14 cellular contexts compared by ENCODE assay signal in the genomic region with DNA sequence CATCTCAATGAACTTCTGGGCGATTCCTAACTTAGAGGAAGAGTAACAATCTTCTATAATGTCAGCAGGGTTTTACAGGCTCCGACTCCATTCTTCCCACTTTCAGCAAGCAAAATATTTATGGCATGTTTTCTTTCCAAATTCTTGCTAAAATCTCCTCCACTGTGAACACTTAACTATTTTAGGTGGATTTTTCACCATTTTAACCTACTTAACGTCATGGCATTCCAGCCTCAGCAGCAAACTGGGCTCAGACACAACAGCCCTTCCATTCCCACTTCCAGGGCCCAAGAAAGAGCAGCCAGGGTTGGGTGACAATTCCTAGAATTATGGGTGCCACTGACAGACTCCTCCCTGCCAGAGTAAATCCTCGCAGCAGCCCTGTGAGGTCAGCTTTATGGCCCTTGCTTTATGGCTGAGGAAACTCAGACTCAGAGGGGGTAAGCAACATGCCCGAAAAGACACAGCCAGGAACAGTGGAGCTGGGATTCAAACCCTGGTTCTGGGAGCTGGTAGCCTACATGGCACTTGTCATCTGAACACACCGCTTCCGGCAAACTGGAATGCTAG.
A peak's percentile ranks its signal among the peaks of the same experiment; 100 is the strongest.
DNase-seq lines count a peak whose midpoint lies in the region; ATAC-seq and TF ChIP-seq lines count a peak whose summit lies in the region.
"Had no signal": no experiment of that assay in that cellular context is flagged by ENCODE, and none has a peak within 500 bp of the region (broad histone marks: within the 10 kb centered on the region; RNA-seq: fewer than 3 reads in every experiment).

No MANE protein-coding gene starts in this region.

- H3K4me1 Mint-ChIP-seq in T-helper 17 cell: peaks cover 38% of the 10 kb centered on the region

- no peak overlapping the region for H4K12ac ChIP-seq in trophoblast cell (ENCODE audit: low read depth, low read length)

- TF ChIP-seq CTCF in dorsolateral prefrontal cortex (IDR thresholded peaks at IDR 0.05 in 54 of 56, conservative IDR thresholded peaks at IDR 0.05 in 2 of 56; ENCODE audit: low read depth in 1 of 56, partially characterized antibody in 56 of 56): no peak
- no peak for TF ChIP-seq CTCF in right atrium auricular region (IDR thresholded peaks at IDR 0.05)

- no peak overlapping the region for H2BK12ac ChIP-seq in trophoblast cell (ENCODE audit: low read length)

- no peak overlapping the region for H3K4me2 ChIP-seq in trophoblast cell (ENCODE audit: low read length)

- H3K23ac ChIP-seq in trophoblast cell (ENCODE audit: low read length): no peak overlapping the region

- H3K27me3 ChIP-seq in dorsolateral prefrontal cortex (peaks cover 0 to 56% (median 11%) of the 10 kb centered on the region in 45 donors), trophoblast cell (ENCODE audit: insufficient read depth, low read length) (no peaks in the 10 kb centered on the region), right atrium auricular region (no peaks in the 10 kb centered on the region)
- H3K27me3 ChIP-seq: Peyer's patch, tibial artery had no signal

- H3K27ac Mint-ChIP-seq in T-helper 17 cell: peak overlapping the region; percentile 88
- H3K27ac Mint-ChIP-seq: progenitor cell of endocrine pancreas had no signal

- no peak overlapping the region for H2BK120ac ChIP-seq in trophoblast cell (ENCODE audit: insufficient read depth, low read length, poor library complexity)

- no peaks in the 10 kb centered on the region for H3K36me3 Mint-ChIP-seq in T-helper 17 cell (ENCODE audit: low read depth)

- H3K27ac ChIP-seq in dorsolateral prefrontal cortex (peak overlapping the region in 37 of 59 donors; percentile 2 to 77 (median 55)), trophoblast cell (ENCODE audit: low read depth, low read length) (no peak overlapping the region), right atrium auricular region (no peak overlapping the region)
- H3K27ac ChIP-seq: Peyer's patch had no signal

- no peak overlapping the region for H3K4me3 ChIP-seq in dorsolateral prefrontal cortex
- H3K4me3 ChIP-seq in trophoblast cell (ENCODE audit: low read depth, low read length): no peak overlapping the region
- no peak overlapping the region for H3K4me3 ChIP-seq in right atrium auricular region
- H3K4me3 ChIP-seq: Peyer's patch, tibial artery had no signal

- intact Hi-C loops in dorsolateral prefrontal cortex (cut with DNase I): loop anchor here in 1 of 2 donors (5.0 kb wide), 1 partner anchor 39 kb away; no protein-coding TSS in a partner anchor

- no peak overlapping the region for H3K9ac ChIP-seq in trophoblast cell (ENCODE audit: low read length)

- H3K14ac ChIP-seq in trophoblast cell (ENCODE audit: low read length): no peak overlapping the region

- DNase-seq in EL (peak; percentile 18), T-helper 17 cell (no peak), dorsolateral prefrontal cortex (no peak), trophoblast cell (peak in 1 of 2 donors; percentile 48), right atrium auricular region (ENCODE audit: low spot score) (no peak), NCI-H1092 treated with DMSO at 0.1 percent for 48 hours (lab: John Stamatoyannopoulos, UW) (no peak)
- no peak for DNase-seq in stimulated activated CD4-positive, alpha-beta T cell treated with anti-CD3 and anti-CD28 coated beads, Interleukin-15, amount 100 ng/mL, for 24 hours
- DNase-seq: GF-D8, NCI-H1694, NCI-H524, Peyer's patch, tibial artery had no signal

- H3K9me3 ChIP-seq in T-helper 17 cell (ENCODE audit: control insufficient read depth, low read length, poor library complexity, severe bottlenecking) (no peaks in the 10 kb centered on the region), trophoblast cell (ENCODE audit: insufficient read depth, low read depth, low read length) (no peaks in the 10 kb centered on the region), right atrium auricular region (no peaks in the 10 kb centered on the region)
- H3K9me3 ChIP-seq: Peyer's patch, tibial artery had no signal

- peaks cover 7% of the 10 kb centered on the region for H3K79me1 ChIP-seq in trophoblast cell (ENCODE audit: low read length)

- peaks cover 2 to 3% of the 10 kb centered on the region in 2 experiments for H3K36me3 ChIP-seq in trophoblast cell (ENCODE audit: control insufficient read depth in 1 of 2, insufficient read depth in 2 of 2, low read length in 2 of 2)
- H3K36me3 ChIP-seq in right atrium auricular region: no peaks in the 10 kb centered on the region
- H3K36me3 ChIP-seq: Peyer's patch, tibial artery had no signal

- no peak overlapping the region for H3K4me3 Mint-ChIP-seq in T-helper 17 cell

- H2AFZ ChIP-seq in trophoblast cell (ENCODE audit: insufficient read depth, low read length, poor library complexity): no peak overlapping the region

- no peak overlapping the region for H3K4ac ChIP-seq in trophoblast cell (ENCODE audit: low read depth, low read length)

- H3K18ac ChIP-seq in trophoblast cell (ENCODE audit: low read length): peak overlapping the region; percentile 71

- no peaks in the 10 kb centered on the region for H3K27me3 Mint-ChIP-seq in T-helper 17 cell
- H3K27me3 Mint-ChIP-seq: progenitor cell of endocrine pancreas had no signal

- no CpG with 5 or more reads among the region's 7 CpGs for WGBS in trophoblast cell (ENCODE audit: extremely low coverage, insufficient coverage, insufficient read length)

- peaks cover 2% of the 10 kb centered on the region for H3K79me2 ChIP-seq in trophoblast cell (ENCODE audit: control insufficient read depth, insufficient read depth, low read length, poor library complexity)

- ATAC-seq in T-helper 17 cell: no peak
- ATAC-seq in HG02759 (IDR thresholded peaks at IDR 0.05; ENCODE audit: unreplicated experiment): no peak

- H2AK5ac ChIP-seq in trophoblast cell (ENCODE audit: low read length): no peak overlapping the region

- no peak overlapping the region for H4K8ac ChIP-seq in trophoblast cell (ENCODE audit: low read depth, low read length)

- H2BK5ac ChIP-seq in trophoblast cell (ENCODE audit: low read depth, low read length, poor library complexity): no peak overlapping the region

- H3K4me1 ChIP-seq in trophoblast cell (ENCODE audit: control insufficient read depth in 1 of 2, insufficient read depth in 2 of 2, low read length in 2 of 2) (peaks cover 12 to 25% of the 10 kb centered on the region in 2 experiments), right atrium auricular region (no peaks in the 10 kb centered on the region)
- H3K4me1 ChIP-seq: Peyer's patch had no signal

- no peak overlapping the region for H4K91ac ChIP-seq in trophoblast cell (ENCODE audit: low read depth, low read length)

Comparison
In these comparisons a context has a peak if more than half of its experiments do, and no peak if none do; other contexts are left out.
1. H3K27ac ChIP-seq: peak in dorsolateral prefrontal cortex (37 of 59); none in trophoblast cell (single experiment) and right atrium auricular region (0 of 2).